ENCODE assay signal across 19 cellular contexts in the genomic region with DNA sequence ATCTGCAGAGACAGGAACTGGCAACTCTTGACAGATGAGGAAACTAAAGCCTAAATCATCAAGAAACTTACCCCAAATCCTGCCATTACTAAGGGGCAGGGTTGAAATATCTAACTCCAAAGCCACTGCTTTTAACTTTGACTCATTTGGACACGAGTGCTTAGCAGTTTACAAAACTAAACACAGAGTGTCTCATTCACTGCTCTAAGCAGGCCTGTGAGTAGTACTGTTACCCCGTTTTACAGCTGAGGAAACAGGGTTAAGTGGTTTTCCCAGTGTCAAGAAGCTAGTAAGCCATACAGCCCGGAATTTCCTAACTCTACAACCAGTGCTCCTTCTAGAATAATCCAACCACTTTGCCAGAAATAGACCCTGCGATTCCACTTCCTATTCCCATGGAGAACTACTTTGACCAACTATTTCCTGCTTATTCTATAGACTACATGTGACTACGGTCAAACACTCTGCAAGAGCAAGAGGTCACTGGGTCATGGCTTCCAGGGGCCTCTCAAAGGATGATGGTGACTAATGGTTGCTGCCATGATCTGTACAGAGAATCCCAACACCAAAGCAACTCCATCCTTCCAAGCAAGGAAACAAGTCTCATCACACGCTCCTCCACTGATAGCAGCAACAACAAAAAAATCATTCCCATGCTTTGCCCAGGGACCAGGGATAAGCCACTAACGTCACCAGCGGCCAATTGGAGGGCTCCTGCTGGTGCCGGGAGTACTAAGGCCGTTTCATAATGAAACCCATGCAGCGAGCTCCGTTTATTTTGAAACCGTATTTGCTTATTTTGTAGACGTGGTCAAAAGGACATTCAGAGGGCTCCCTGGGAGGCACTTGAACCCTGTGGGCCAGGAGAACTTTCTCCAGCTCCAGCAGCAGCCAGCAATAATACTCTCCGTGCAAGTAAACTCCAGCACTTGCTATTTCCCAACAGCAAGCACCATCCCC. TPM values are rescaled to one million over a fixed set of nuclear protein-coding genes. Genes with fewer than 3 reads are reported as not detected.
A peak's percentile ranks its signal among the peaks of the same experiment; 100 is the strongest.
DNase-seq lines count a peak whose midpoint lies in the region; ATAC-seq, FAIRE-seq and TF ChIP-seq lines count a peak whose summit lies in the region.
"Had no signal": no experiment of that assay in that cellular context is flagged by ENCODE, and none has a peak within 500 bp of the region (broad histone marks: within the 10 kb centered on the region; RNA-seq: fewer than 3 reads in every experiment).

No MANE protein-coding gene starts in this region.

- peaks cover 25% of the 10 kb centered on the region for H3K4me1 ChIP-seq in endothelial cell of umbilical vein (ENCODE audit: control insufficient read depth, extremely low read depth, insufficient read depth, low read length)
- H3K4me1 ChIP-seq in osteoblast (ENCODE audit: insufficient read depth, low read length), result peaks cover 71% of the 10 kb centered on the region
- no peaks in the 10 kb centered on the region for H3K4me1 ChIP-seq in pancreas
- H3K4me1 ChIP-seq: foreskin keratinocyte had no signal

- no peak overlapping the region for H2AFZ ChIP-seq in endothelial cell of umbilical vein (ENCODE audit: low read depth, low read length)
- no peak overlapping the region for H2AFZ ChIP-seq in osteoblast (ENCODE audit: low read length)

- no peaks in the 10 kb centered on the region for H3K9me1 ChIP-seq in endothelial cell of umbilical vein (replicated peaks; ENCODE audit: control insufficient read depth, extremely low read depth, insufficient read depth, low read length)

- dilution Hi-C loops in endothelial cell of umbilical vein (cut with MboI; ENCODE audit: extremely low pct_ligation_motif_present, low sequenced_read_pairs), result no loop called here

- H3K79me2 ChIP-seq in endothelial cell of umbilical vein (ENCODE audit: control insufficient read depth, insufficient read depth, low read length), result no peaks in the 10 kb centered on the region
- no peaks in the 10 kb centered on the region for H3K79me2 ChIP-seq in osteoblast (ENCODE audit: insufficient read depth, low read length)

- DNase-seq in AG08396 (ENCODE audit: low spot score), result peak; percentile 35
- DNase-seq in RPMI7951 (ENCODE audit: low read depth), result peak; percentile 51
- DNase-seq in endothelial cell of umbilical vein (ENCODE audit: low read depth, low spot score), result no peak
- DNase-seq in osteoblast (ENCODE audit: insufficient read length, low spot score, missing footprints), result no peak
- no peak for DNase-seq in urothelium cell line (ENCODE audit: low spot score)
- DNase-seq in pancreas, result no peak
- DNase-seq in omental fat pad (ENCODE audit: low spot score), result no peak
- DNase-seq: activated CD8-positive, alpha-beta T cell treated with anti-CD3 and anti-CD28 coated beads, Interleukin-2, amount 10 ng/mL, durations not matched to agents 7 days and 5 days; amygdala; foreskin keratinocyte; immature natural killer cell; NCI-H1092 treated with DMSO at 0.1 percent for 48 hours; psoas muscle; stimulated activated CD4-positive, alpha-beta T cell treated with anti-CD3 and anti-CD28 coated beads, Interleukin-2, amount 100 ng/mL, for 24 hours; stimulated activated CD8-positive, alpha-beta memory T cell treated with anti-CD3 and anti-CD28 coated beads, Interleukin-4, amount 100 ng/mL, for 48 hours had no signal

- intact Hi-C loops in endothelial cell of umbilical vein (cut with micrococcal nuclease) (no loop called here), pancreas (cut with DNase I) (no loop called here)

- H3K36me3 ChIP-seq in endothelial cell of umbilical vein (ENCODE audit: control insufficient read depth in 2 of 2, extremely low read depth in 1 of 2, insufficient read depth in 2 of 2, low read length in 2 of 2), result peaks cover 15 to 28% of the 10 kb centered on the region in 2 experiments
- H3K36me3 ChIP-seq in osteoblast (ENCODE audit: insufficient read depth, low read length), result peaks cover 23% of the 10 kb centered on the region
- no peaks in the 10 kb centered on the region for H3K36me3 ChIP-seq in pancreas

- POLR2A ChIA-PET in endothelial cell of umbilical vein (lab: Charles Lee), result no interaction called here

- H3K27ac ChIP-seq in endothelial cell of umbilical vein (ENCODE audit: insufficient read depth, low read depth, low read length), result no peak overlapping the region
- H3K27ac ChIP-seq in osteoblast (ENCODE audit: low read depth, low read length), result peak overlapping the region; percentile 86
- no peak overlapping the region for H3K27ac ChIP-seq in pancreas
- H3K27ac ChIP-seq: foreskin keratinocyte, psoas muscle had no signal

- no peak overlapping the region for H3K9ac ChIP-seq in endothelial cell of umbilical vein (replicated peaks; ENCODE audit: extremely low read depth, insufficient read depth, low read length)

- no TSS peak for BruUV-seq in endothelial cell of umbilical vein (replicated peaks; lab: Mats Ljungman, UMichigan)

- CTCF ChIA-PET in endothelial cell of umbilical vein (lab: Charles Lee), result interaction anchor here (0.7 to 1.8 kb wide), 2 partner anchors 9 to 206 kb away, joined by 4 to 5 read pairs; no protein-coding TSS in a partner anchor

- TF ChIP-seq POLR2A in endothelial cell of umbilical vein (IDR thresholded peaks at IDR 0.05; ENCODE audit: low read depth, low read length), result no peak

- peak; percentile 50 for FAIRE-seq in endothelial cell of umbilical vein (lab: Jason Lieb, UNC)
- no peak for FAIRE-seq in urothelium cell line (lab: Jason Lieb, UNC)
- no peak for FAIRE-seq in pancreas (lab: Jason Lieb, UNC)
- FAIRE-seq: GM18507, GM19239 had no signal

- H3K9me3 ChIP-seq in endothelial cell of umbilical vein (replicated peaks; ENCODE audit: control insufficient read depth, insufficient read depth, low read length) (no peaks in the 10 kb centered on the region), osteoblast (ENCODE audit: low read depth, low read length) (no peaks in the 10 kb centered on the region), pancreas (no peaks in the 10 kb centered on the region)
- H3K9me3 ChIP-seq: psoas muscle had no signal

- no peak for ATAC-seq in GM21515 (IDR thresholded peaks at IDR 0.05; ENCODE audit: unreplicated experiment)
- no peak for ATAC-seq in pancreas
- no peak for ATAC-seq in omental fat pad (ENCODE audit: low FRiP score)
- ATAC-seq: activated CD8-positive, alpha-beta T cell treated with anti-CD3 and anti-CD28 coated beads, Interleukin-2, amount 10 ng/mL, durations not matched to agents 7 days and 5 days; foreskin keratinocyte; psoas muscle had no signal

- H3K4me2 ChIP-seq in endothelial cell of umbilical vein (ENCODE audit: insufficient read depth, low read length), result no peak overlapping the region
- peak overlapping the region; percentile 7 for H3K4me2 ChIP-seq in osteoblast (ENCODE audit: insufficient read depth, low read length)

- no peaks in the 10 kb centered on the region for H4K20me1 ChIP-seq in endothelial cell of umbilical vein (replicated peaks; ENCODE audit: control insufficient read depth, extremely low read depth, insufficient read depth, low read length)
- no peaks in the 10 kb centered on the region for H4K20me1 ChIP-seq in osteoblast (ENCODE audit: insufficient read depth, low read length)

- H3K4me3 ChIP-seq in endothelial cell of umbilical vein (replicated peaks in 1 of 3; ENCODE audit: insufficient read depth in 1 of 3, low read depth in 1 of 3, low read length in 3 of 3) (no peak overlapping the region), osteoblast (ENCODE audit: insufficient read depth, low read length) (no peak overlapping the region), pancreas (no peak overlapping the region)
- H3K4me3 ChIP-seq: psoas muscle had no signal

- H3K27me3 ChIP-seq in endothelial cell of umbilical vein (ENCODE audit: control insufficient read depth in 2 of 2, insufficient read depth in 2 of 2, low read length in 2 of 2) (no peaks in the 10 kb centered on the region), osteoblast (ENCODE audit: insufficient read depth, low read length) (no peaks in the 10 kb centered on the region), pancreas (no peaks in the 10 kb centered on the region)
- H3K27me3 ChIP-seq: foreskin keratinocyte had no signal

- no peak for TF ChIP-seq CTCF in endothelial cell of umbilical vein (IDR thresholded peaks at IDR 0.05; ENCODE audit: extremely low read depth in 1 of 2, insufficient read depth in 1 of 2, low read depth in 1 of 2, low read length in 2 of 2)
- no peak for TF ChIP-seq CTCF in osteoblast (IDR thresholded peaks at IDR 0.05; ENCODE audit: extremely low read depth, low read depth, low read length)
- TF ChIP-seq CTCF in pancreas (IDR thresholded peaks at IDR 0.05), result no peak
- TF ChIP-seq CTCF in omental fat pad (IDR thresholded peaks at IDR 0.05), result no peak

- WGBS in pancreas, 2 donors, result 90 to 93% methylated on average over 15 of the region's 15 CpGs

TF ChIP-seq in endothelial cell of umbilical vein, 7 proteins besides CTCF, POLR2A, EP300 and RAD21:
- no peak for TF ChIP-seq JUN (IDR thresholded peaks at IDR 0.05; ENCODE audit: borderline replicate concordance, insufficient read depth, insufficient read length, low read depth)
- no peak for TF ChIP-seq EZH2 (IDR thresholded peaks at IDR 0.05; ENCODE audit: borderline replicate concordance, low read depth, low read length, severe bottlenecking)

RNA-seq across cellular contexts. Expression of a gene that starts 56.3 kb away (rescaled TPM):
- total RNA-seq in RPMI7951 (2014; rRNA removed; shearing (Covaris generic)), result 6.9 and 7.0 TPM in 2 replicates
- 34.2 and 38.0 TPM in 2 replicates for total RNA-seq in endothelial cell of umbilical vein
- 19.8 and 39.7 TPM in 2 replicates for polyA plus RNA-seq in endothelial cell of umbilical vein
- polyA plus RNA-seq in endothelial cell of umbilical vein (2011; cell fraction: cytosol; rRNA removed), result 23.1 and 23.6 TPM in 2 replicates
- 38.8 and 44.0 TPM in 2 replicates for polyA plus RNA-seq in endothelial cell of umbilical vein (2011; cell fraction: nucleus; rRNA removed)
- polyA plus RNA-seq in endothelial cell of umbilical vein (2012), result 12.1 and 16.3 TPM in 2 replicates
- polyA minus RNA-seq in endothelial cell of umbilical vein, result 58.9 and 75.2 TPM in 2 replicates
- polyA minus RNA-seq in endothelial cell of umbilical vein (2011; cell fraction: cytosol; rRNA and poly(A)+ RNA removed), result 2.3 TPM
- 30.5 and 34.3 TPM in 2 replicates for polyA minus RNA-seq in endothelial cell of umbilical vein (2011; cell fraction: nucleus; rRNA and poly(A)+ RNA removed)
- total RNA-seq in osteoblast, result 17.1 and 21.7 TPM in 2 replicates
- total RNA-seq in pancreas, result 1 to 10 TPM; 2.5 to 6.5 (median 2.6) TPM
- 1 to 10 TPM; 1.6 to 2.9 TPM for polyA plus RNA-seq in pancreas
- 10 to 100 TPM in 3 of 4 donors, 1 to 10 TPM in 1; 6.8 to 47.3 (median 21.0) TPM for total RNA-seq in omental fat pad
- total RNA-seq: activated CD8-positive, alpha-beta T cell treated with anti-CD3 and anti-CD28 coated beads, Interleukin-2, amount 10 ng/mL, durations not matched to agents 7 days and 5 days had no signal
- polyA plus RNA-seq: IgD-negative memory B cell had no signal

Comparison
In these comparisons a context has a peak if more than half of its experiments do, and no peak if none do; other contexts are left out.
1. DNase-seq: peak in AG08396 (single experiment) and RPMI7951 (single experiment); none in endothelial cell of umbilical vein (single experiment), osteoblast (single experiment), urothelium cell line (single experiment), pancreas (0 of 6) and omental fat pad (single experiment).